Comparison of ENCODE assay signal across 10 cellular contexts in genomic region chr5:135034963-135035677, GRCh38. TPM values are rescaled to one million over a fixed set of nuclear protein-coding genes. Genes with fewer than 3 reads are reported as not detected.
DNase-seq lines count a peak whose midpoint lies in the region; ATAC-seq and TF ChIP-seq lines count a peak whose summit lies in the region.
"Had no signal": no experiment of that assay in that cellular context is flagged by ENCODE, and none has a peak within 500 bp of the region (broad histone marks: within the 10 kb centered on the region; RNA-seq: fewer than 3 reads in every experiment).

No MANE protein-coding gene starts in this region.

- H3K27me3 ChIP-seq in GM23338 (ENCODE audit: insufficient read depth) (peaks cover 99% of the 10 kb centered on the region), ectodermal cell (ENCODE audit: control insufficient read depth, insufficient read depth, low read length, poor library complexity, severe bottlenecking) (peaks cover 100% of the 10 kb centered on the region), prostate gland (replicated peaks; ENCODE audit: insufficient read depth) (peaks cover 19% of the 10 kb centered on the region)

- no peak overlapping the region for H3K27ac ChIP-seq in GM23338 (ENCODE audit: low read depth)
- H3K27ac ChIP-seq in ectodermal cell (ENCODE audit: insufficient read depth, low read depth, low read length, poor library complexity, severe bottlenecking) = no peak overlapping the region
- peak overlapping the region; percentile 74 to 81 for H3K27ac ChIP-seq in prostate gland

- TF ChIP-seq CTCF in GM23338 (conservative IDR thresholded peaks at IDR 0.05; ENCODE audit: low read depth in 2 of 2) = no peak
- TF ChIP-seq CTCF in prostate gland (IDR thresholded peaks at IDR 0.05) = no peak

- H3K4me1 ChIP-seq in GM23338 (ENCODE audit: insufficient read depth) = peaks cover 27% of the 10 kb centered on the region; the same call in 1 of the 2 replicates
- peaks cover 41% of the 10 kb centered on the region for H3K4me1 ChIP-seq in ectodermal cell (ENCODE audit: control insufficient read depth, insufficient read depth, low read length)
- H3K4me1 ChIP-seq in prostate gland (replicated peaks) = no peaks in the 10 kb centered on the region

- intact Hi-C loops in prostate gland (cut with DNase I) = loop anchor here (5.0 kb wide), 2 partner anchors 97 to 297 kb away; no protein-coding TSS in a partner anchor

- peaks cover 89% of the 10 kb centered on the region for H3K27me3 Mint-ChIP-seq in GM23338 (ENCODE audit: insufficient read depth, low read depth, poor library complexity)

- H3K4me3 Mint-ChIP-seq in GM23338 = peak overlapping the region; percentile 74

- no peaks in the 10 kb centered on the region for H3K36me3 ChIP-seq in GM23338 (ENCODE audit: insufficient read depth)
- no peaks in the 10 kb centered on the region for H3K36me3 ChIP-seq in ectodermal cell (ENCODE audit: control insufficient read depth, insufficient read depth, low read length)
- no peaks in the 10 kb centered on the region for H3K36me3 ChIP-seq in prostate gland

- peaks cover 17% of the 10 kb centered on the region for H4K20me1 ChIP-seq in GM23338 (replicated peaks; ENCODE audit: insufficient read depth)

- H3K4me3 ChIP-seq in GM23338 = peak overlapping the region; percentile 62
- peak overlapping the region; percentile 13 for H3K4me3 ChIP-seq in ectodermal cell (ENCODE audit: insufficient read depth, low read depth, low read length)
- peak overlapping the region in 1 of 2 donors; percentile 48 for H3K4me3 ChIP-seq in prostate gland

- H3K9me2 ChIP-seq in GM23338 (ENCODE audit: insufficient read depth) = no peaks in the 10 kb centered on the region

- peaks cover 7% of the 10 kb centered on the region for H3F3A ChIP-seq in GM23338 (replicated peaks; ENCODE audit: low read depth)

- 30 to 35% methylated on average over 14 of the region's 14 CpGs for WGBS in ectodermal cell, 2 experiments
- 79% methylated on average over 14 of the region's 14 CpGs for WGBS in prostate gland

- peaks cover 7% of the 10 kb centered on the region; the same call in 2 of the 3 replicates for H3K9me3 Mint-ChIP-seq in GM23338

- ATAC-seq in GM23338 = no peak; the same call in 2 of the 3 replicates

- H3K4me1 Mint-ChIP-seq in GM23338 = peaks cover 26% of the 10 kb centered on the region

- H2AFZ ChIP-seq in GM23338 = no peak overlapping the region

- peak overlapping the region; percentile 88 for H3K4me2 ChIP-seq in GM23338

- TF ChIP-seq POLR2A in prostate gland (IDR thresholded peaks at IDR 0.05) = no peak

- no peak for DNase-seq in GM23338 (ENCODE audit: low spot score)
- DNase-seq in NCI-H226 = peak; percentile 20
- no peak for DNase-seq in prostate gland (ENCODE audit: low spot score)
- DNase-seq in NCI-H2171 (lab: John Stamatoyannopoulos, UW) = no peak
- DNase-seq in amygdala (lab: John Stamatoyannopoulos, UW) = no peak
- no peak for DNase-seq in iPS-NIHi11 (ENCODE audit: low spot score)
- DNase-seq: activated effector memory CD4-positive, alpha-beta T cell treated with anti-CD3 and anti-CD28 coated beads, Interleukin-2, amount 50 U/mL, for 16 hours had no signal

- no peaks in the 10 kb centered on the region for H3K79me2 ChIP-seq in GM23338 (replicated peaks; ENCODE audit: insufficient read depth)

- H3K9me3 ChIP-seq in ectodermal cell (ENCODE audit: control insufficient read depth, low read length) (no peaks in the 10 kb centered on the region), prostate gland (no peaks in the 10 kb centered on the region)

- no peaks in the 10 kb centered on the region for H3K36me3 Mint-ChIP-seq in GM23338 (ENCODE audit: low read depth)

- H3K27ac Mint-ChIP-seq in GM23338 = no peak overlapping the region

TF ChIP-seq in GM23338, 12 proteins besides CTCF, POLR2A, EP300 and RAD21:
- TF ChIP-seq JUNB (IDR thresholded peaks at IDR 0.05; ENCODE audit: unreplicated experiment) (no peak), EZH2 (IDR thresholded peaks at IDR 0.05; ENCODE audit: low read depth, unreplicated experiment) (peak; percentile 65)

RNA-seq across cellular contexts. Expression of gene PITX1, which starts 1.1 kb away (rescaled TPM):
- not detected in 2 replicates for total RNA-seq in GM23338 (2014; rRNA removed; shearing (Covaris generic))
- not detected in 2 replicates for polyA plus RNA-seq in GM23338 (2016; fragmentation: Nextera tagmentation; extraction: Ambion mirVana)
- 0.26 TPM for polyA plus RNA-seq in ectodermal cell (2013, experiment 1 of 4)
- polyA plus RNA-seq in ectodermal cell (2013, experiment 2 of 4) = 0.34 TPM
- 1.2 TPM for polyA plus RNA-seq in ectodermal cell (2013, experiment 3 of 4)
- polyA plus RNA-seq in ectodermal cell (2013, experiment 4 of 4) = 0.53 TPM
- 10 to 100 TPM in 1 of 2 donors, 1 to 10 TPM in 1; 6.8 to 50.6 TPM for total RNA-seq in prostate gland
- total RNA-seq: RPMI7951 had no signal
- polyA plus RNA-seq: neural cell had no signal

Comparison
In these comparisons a context has a peak if more than half of its experiments do, and no peak if none do; other contexts are left out.
1. H3K27ac ChIP-seq: peak in prostate gland (2 of 2); none in GM23338 (single experiment) and ectodermal cell (single experiment).